Comparison of ENCODE assay signal across 9 cellular contexts in genomic region chr10:52566471-52567246, GRCh38.
DNase-seq lines count a peak whose midpoint lies in the region; ATAC-seq and TF ChIP-seq lines count a peak whose summit lies in the region.
"Had no signal": no experiment of that assay in that cellular context is flagged by ENCODE, and none has a peak within 500 bp of the region (broad histone marks: within the 10 kb centered on the region; RNA-seq: fewer than 3 reads in every experiment).

No MANE protein-coding gene starts in this region.

- no peaks in the 10 kb centered on the region for H3K4me1 Mint-ChIP-seq in WTC11
- H3K4me1 Mint-ChIP-seq: stimulated activated naive B cell treated with anti-CD40 and anti-IgM and Interleukin-4, amounts not matched to agents 10 μg/mL and 1 μg/mL and 100 μg/mL, for 72 hours had no signal

- no peaks in the 10 kb centered on the region for H3K36me3 Mint-ChIP-seq in WTC11
- H3K36me3 Mint-ChIP-seq: stimulated activated naive B cell treated with anti-CD40 and anti-IgM and Interleukin-4, amounts not matched to agents 10 μg/mL and 1 μg/mL and 100 μg/mL, for 72 hours had no signal

- H3K9me3 Mint-ChIP-seq in WTC11 = no peaks in the 10 kb centered on the region
- H3K9me3 Mint-ChIP-seq: stimulated activated naive B cell treated with anti-CD40 and anti-IgM and Interleukin-4, amounts not matched to agents 10 μg/mL and 1 μg/mL and 100 μg/mL, for 72 hours had no signal

- DNase-seq in COLO829 (ENCODE audit: low spot score) = peak; percentile 15
- DNase-seq in HK-2 (ENCODE audit: unreplicated experiment) = peak; percentile 6
- no peak for DNase-seq in WTC11 (ENCODE audit: low spot score)
- DNase-seq in left lobe of liver (ENCODE audit: low spot score) = no peak
- no peak for DNase-seq in RKO (ENCODE audit: low spot score)
- no peak for DNase-seq in activated CD4-positive, CD25-positive, alpha-beta regulatory T cell (lab: John Stamatoyannopoulos, UW)
- DNase-seq in activated CD4-positive, alpha-beta T cell treated with anti-CD3 and anti-CD28 coated beads, Interleukin-2, amount 50 U/mL, for 4 hours = no peak
- DNase-seq: stimulated activated naive B cell treated with anti-CD40 and anti-IgM and Interleukin-4, amounts not matched to agents 10 μg/mL and 1 μg/mL and 100 μg/mL, for 72 hours had no signal

- POLR2A ChIA-PET in WTC11 (lab: Charles Lee) = no interaction called here

- TF ChIP-seq CTCF in WTC11 (IDR thresholded peaks at IDR 0.05) = peak; percentile 34

- CTCF ChIA-PET in WTC11 (lab: Charles Lee) = interaction anchor here (0.8 to 2.9 kb wide), 7 partner anchors 9 to 260 kb away, joined by 3 to 39 read pairs (median 3); partner anchors contain the start of gene DKK1

- H3K27me3 Mint-ChIP-seq in WTC11 (ENCODE audit: low read depth) = no peaks in the 10 kb centered on the region; the same call in 1 of the 2 replicates

- no peak overlapping the region for H3K27ac Mint-ChIP-seq in WTC11
- H3K27ac Mint-ChIP-seq: stimulated activated naive B cell treated with anti-CD40 and anti-IgM and Interleukin-4, amounts not matched to agents 10 μg/mL and 1 μg/mL and 100 μg/mL, for 72 hours had no signal

- H3K4me3 Mint-ChIP-seq in WTC11 = no peak overlapping the region
- H3K4me3 Mint-ChIP-seq: stimulated activated naive B cell treated with anti-CD40 and anti-IgM and Interleukin-4, amounts not matched to agents 10 μg/mL and 1 μg/mL and 100 μg/mL, for 72 hours had no signal

- no peak for ATAC-seq in WTC11
- peak; percentile 37 for ATAC-seq in left lobe of liver
- no peak for ATAC-seq in GM21423 (IDR thresholded peaks at IDR 0.05; ENCODE audit: unreplicated experiment)
- ATAC-seq: stimulated activated naive B cell treated with anti-CD40 and anti-IgM and Interleukin-4, amounts not matched to agents 10 μg/mL and 1 μg/mL and 100 μg/mL, for 72 hours had no signal

TF ChIP-seq in WTC11, 78 proteins besides CTCF, POLR2A, EP300 and RAD21:
- TF ChIP-seq NFATC4 (CRISPR knock-in tag; IDR thresholded peaks at IDR 0.05) (no peak), GTF2I (CRISPR knock-in tag; conservative IDR thresholded peaks at IDR 0.05) (no peak), TEAD4 (CRISPR knock-in tag; IDR thresholded peaks at IDR 0.05) (no peak), GABPB1 (CRISPR knock-in tag; IDR thresholded peaks at IDR 0.05) (no peak), ZBTB21 (CRISPR knock-in tag; IDR thresholded peaks at IDR 0.05; ENCODE audit: borderline replicate concordance) (no peak), SOX15 (CRISPR knock-in tag; IDR thresholded peaks at IDR 0.05) (no peak), ATF1 (CRISPR knock-in tag; IDR thresholded peaks at IDR 0.05) (no peak)
- TF ChIP-seq, protein P1, sequence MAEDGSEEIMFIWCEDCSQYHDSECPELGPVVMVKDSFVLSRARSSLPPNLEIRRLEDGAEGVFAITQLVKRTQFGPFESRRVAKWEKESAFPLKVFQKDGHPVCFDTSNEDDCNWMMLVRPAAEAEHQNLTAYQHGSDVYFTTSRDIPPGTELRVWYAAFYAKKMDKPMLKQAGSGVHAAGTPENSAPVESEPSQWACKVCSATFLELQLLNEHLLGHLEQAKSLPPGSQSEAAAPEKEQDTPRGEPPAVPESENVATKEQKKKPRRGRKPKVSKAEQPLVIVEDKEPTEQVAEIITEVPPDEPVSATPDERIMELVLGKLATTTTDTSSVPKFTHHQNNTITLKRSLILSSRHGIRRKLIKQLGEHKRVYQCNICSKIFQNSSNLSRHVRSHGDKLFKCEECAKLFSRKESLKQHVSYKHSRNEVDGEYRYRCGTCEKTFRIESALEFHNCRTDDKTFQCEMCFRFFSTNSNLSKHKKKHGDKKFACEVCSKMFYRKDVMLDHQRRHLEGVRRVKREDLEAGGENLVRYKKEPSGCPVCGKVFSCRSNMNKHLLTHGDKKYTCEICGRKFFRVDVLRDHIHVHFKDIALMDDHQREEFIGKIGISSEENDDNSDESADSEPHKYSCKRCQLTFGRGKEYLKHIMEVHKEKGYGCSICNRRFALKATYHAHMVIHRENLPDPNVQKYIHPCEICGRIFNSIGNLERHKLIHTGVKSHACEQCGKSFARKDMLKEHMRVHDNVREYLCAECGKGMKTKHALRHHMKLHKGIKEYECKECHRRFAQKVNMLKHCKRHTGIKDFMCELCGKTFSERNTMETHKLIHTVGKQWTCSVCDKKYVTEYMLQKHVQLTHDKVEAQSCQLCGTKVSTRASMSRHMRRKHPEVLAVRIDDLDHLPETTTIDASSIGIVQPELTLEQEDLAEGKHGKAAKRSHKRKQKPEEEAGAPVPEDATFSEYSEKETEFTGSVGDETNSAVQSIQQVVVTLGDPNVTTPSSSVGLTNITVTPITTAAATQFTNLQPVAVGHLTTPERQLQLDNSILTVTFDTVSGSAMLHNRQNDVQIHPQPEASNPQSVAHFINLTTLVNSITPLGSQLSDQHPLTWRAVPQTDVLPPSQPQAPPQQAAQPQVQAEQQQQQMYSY (CRISPR knock-in tag; IDR thresholded peaks at IDR 0.05) = no peak

Comparison
In these comparisons a context has a peak if more than half of its experiments do, and no peak if none do; other contexts are left out.
1. DNase-seq: peak in COLO829 (single experiment) and HK-2 (single experiment); none in WTC11 (single experiment), left lobe of liver (single experiment), RKO (single experiment), activated CD4-positive, CD25-positive, alpha-beta regulatory T cell (0 of 4) and activated CD4-positive, alpha-beta T cell treated with anti-CD3 and anti-CD28 coated beads, Interleukin-2, amount 50 U/mL, for 4 hours (0 of 2).